1 cellular context compared by ENCODE assay signal in the genomic region with DNA sequence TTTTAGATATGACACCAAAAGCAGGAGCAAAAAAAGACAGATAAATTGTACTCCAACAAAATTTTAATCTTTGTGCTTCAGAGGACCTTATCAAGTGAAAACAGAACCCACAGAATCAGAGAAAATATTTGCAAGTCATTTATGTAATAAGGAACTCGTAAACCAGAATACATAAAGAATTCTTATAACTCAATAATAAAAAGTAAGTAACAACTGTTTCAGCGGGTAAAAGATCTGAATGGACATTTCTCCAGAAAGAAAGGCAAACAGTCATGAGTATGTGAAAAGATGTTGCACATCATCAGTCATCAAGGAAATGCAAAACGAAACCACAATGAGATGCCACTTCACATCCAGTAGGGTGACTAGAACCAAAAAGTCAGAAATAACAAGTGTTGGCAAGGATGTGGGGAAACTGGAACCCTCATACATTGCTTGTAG.
TF ChIP-seq lines count a peak whose summit lies in the region.

No MANE protein-coding gene starts in this region.

TF ChIP-seq in K562, 482 proteins besides CTCF, POLR2A, EP300 and RAD21:
- peak; percentile 58; the same call in 1 of the 2 replicates for TF ChIP-seq SOX6 (IDR thresholded peaks at IDR 0.05)
- TF ChIP-seq LEF1 (IDR thresholded peaks at IDR 0.05) = peak; percentile 45
- peak; percentile 81 for TF ChIP-seq NFE2 (IDR thresholded peaks at IDR 0.05; ENCODE audit: low read depth)
- no peak for TF ChIP-seq RAD51 (IDR thresholded peaks at IDR 0.05; ENCODE audit: borderline replicate concordance, low read depth)
- TF ChIP-seq, protein P1, sequence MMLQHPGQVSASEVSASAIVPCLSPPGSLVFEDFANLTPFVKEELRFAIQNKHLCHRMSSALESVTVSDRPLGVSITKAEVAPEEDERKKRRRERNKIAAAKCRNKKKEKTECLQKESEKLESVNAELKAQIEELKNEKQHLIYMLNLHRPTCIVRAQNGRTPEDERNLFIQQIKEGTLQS (IDR thresholded peaks at IDR 0.05) = 0 out of 2 replicates have a peak, but pooled peaks have one; percentile 15
- TF ChIP-seq, protein P1 (CRISPR knock-in tag; conservative IDR thresholded peaks at IDR 0.05) = no peak
- TF ChIP-seq HDAC1 (IDR thresholded peaks at IDR 0.05) = 0 out of 4 replicates have a peak, but pooled peaks of 1 of the 2 experiments have one; percentile 11
- TF ChIP-seq SNRNP70 (optimal IDR thresholded peaks at IDR 0.05; ENCODE audit: low read depth, low read length) = no peak
- 0 out of 4 replicates have a peak, but pooled peaks of 1 of the 2 experiments have one; percentile 49 for TF ChIP-seq ARNT (IDR thresholded peaks at IDR 0.05)
- no peak for TF ChIP-seq PCBP1 (IDR thresholded peaks at IDR 0.05; ENCODE audit: low read depth, low read length, poor library complexity, severe bottlenecking)
- 0 out of 2 replicates have a peak, but pooled peaks have one; percentile 1 for TF ChIP-seq MAFK (IDR thresholded peaks at IDR 0.05; ENCODE audit: low read length)
- peak; percentile 93 for TF ChIP-seq MAFG (tag; conservative IDR thresholded peaks at IDR 0.05)
- TF ChIP-seq SMARCA4 (IDR thresholded peaks at IDR 0.05) = peak; percentile 89
- TF ChIP-seq, protein P2, sequence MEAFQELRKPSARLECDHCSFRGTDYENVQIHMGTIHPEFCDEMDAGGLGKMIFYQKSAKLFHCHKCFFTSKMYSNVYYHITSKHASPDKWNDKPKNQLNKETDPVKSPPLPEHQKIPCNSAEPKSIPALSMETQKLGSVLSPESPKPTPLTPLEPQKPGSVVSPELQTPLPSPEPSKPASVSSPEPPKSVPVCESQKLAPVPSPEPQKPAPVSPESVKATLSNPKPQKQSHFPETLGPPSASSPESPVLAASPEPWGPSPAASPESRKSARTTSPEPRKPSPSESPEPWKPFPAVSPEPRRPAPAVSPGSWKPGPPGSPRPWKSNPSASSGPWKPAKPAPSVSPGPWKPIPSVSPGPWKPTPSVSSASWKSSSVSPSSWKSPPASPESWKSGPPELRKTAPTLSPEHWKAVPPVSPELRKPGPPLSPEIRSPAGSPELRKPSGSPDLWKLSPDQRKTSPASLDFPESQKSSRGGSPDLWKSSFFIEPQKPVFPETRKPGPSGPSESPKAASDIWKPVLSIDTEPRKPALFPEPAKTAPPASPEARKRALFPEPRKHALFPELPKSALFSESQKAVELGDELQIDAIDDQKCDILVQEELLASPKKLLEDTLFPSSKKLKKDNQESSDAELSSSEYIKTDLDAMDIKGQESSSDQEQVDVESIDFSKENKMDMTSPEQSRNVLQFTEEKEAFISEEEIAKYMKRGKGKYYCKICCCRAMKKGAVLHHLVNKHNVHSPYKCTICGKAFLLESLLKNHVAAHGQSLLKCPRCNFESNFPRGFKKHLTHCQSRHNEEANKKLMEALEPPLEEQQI (IDR thresholded peaks at IDR 0.05) = 0 out of 2 replicates have a peak, but pooled peaks have one; percentile 12
- peak; percentile 80 for TF ChIP-seq ZNF316 (IDR thresholded peaks at IDR 0.05)
- 0 out of 2 replicates have a peak, but pooled peaks have one; percentile 12 for TF ChIP-seq ATF7 (IDR thresholded peaks at IDR 0.05)
- no peak for TF ChIP-seq ZNF561 (CRISPR knock-in tag; conservative IDR thresholded peaks at IDR 0.05)
- peak; percentile 57; the same call in 1 of the 2 replicates for TF ChIP-seq MAFF (IDR thresholded peaks at IDR 0.05; ENCODE audit: low read length)
- TF ChIP-seq ARID1B (IDR thresholded peaks at IDR 0.05) = peak; percentile 93
- TF ChIP-seq TEAD1 (CRISPR knock-in tag; IDR thresholded peaks at IDR 0.05) = no peak
- TF ChIP-seq, protein P3, sequence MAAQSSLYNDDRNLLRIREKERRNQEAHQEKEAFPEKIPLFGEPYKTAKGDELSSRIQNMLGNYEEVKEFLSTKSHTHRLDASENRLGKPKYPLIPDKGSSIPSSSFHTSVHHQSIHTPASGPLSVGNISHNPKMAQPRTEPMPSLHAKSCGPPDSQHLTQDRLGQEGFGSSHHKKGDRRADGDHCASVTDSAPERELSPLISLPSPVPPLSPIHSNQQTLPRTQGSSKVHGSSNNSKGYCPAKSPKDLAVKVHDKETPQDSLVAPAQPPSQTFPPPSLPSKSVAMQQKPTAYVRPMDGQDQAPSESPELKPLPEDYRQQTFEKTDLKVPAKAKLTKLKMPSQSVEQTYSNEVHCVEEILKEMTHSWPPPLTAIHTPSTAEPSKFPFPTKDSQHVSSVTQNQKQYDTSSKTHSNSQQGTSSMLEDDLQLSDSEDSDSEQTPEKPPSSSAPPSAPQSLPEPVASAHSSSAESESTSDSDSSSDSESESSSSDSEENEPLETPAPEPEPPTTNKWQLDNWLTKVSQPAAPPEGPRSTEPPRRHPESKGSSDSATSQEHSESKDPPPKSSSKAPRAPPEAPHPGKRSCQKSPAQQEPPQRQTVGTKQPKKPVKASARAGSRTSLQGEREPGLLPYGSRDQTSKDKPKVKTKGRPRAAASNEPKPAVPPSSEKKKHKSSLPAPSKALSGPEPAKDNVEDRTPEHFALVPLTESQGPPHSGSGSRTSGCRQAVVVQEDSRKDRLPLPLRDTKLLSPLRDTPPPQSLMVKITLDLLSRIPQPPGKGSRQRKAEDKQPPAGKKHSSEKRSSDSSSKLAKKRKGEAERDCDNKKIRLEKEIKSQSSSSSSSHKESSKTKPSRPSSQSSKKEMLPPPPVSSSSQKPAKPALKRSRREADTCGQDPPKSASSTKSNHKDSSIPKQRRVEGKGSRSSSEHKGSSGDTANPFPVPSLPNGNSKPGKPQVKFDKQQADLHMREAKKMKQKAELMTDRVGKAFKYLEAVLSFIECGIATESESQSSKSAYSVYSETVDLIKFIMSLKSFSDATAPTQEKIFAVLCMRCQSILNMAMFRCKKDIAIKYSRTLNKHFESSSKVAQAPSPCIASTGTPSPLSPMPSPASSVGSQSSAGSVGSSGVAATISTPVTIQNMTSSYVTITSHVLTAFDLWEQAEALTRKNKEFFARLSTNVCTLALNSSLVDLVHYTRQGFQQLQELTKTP (IDR thresholded peaks at IDR 0.05; ENCODE audit: low read depth in 1 of 2, partially characterized antibody in 2 of 2) = peak in 1 of 2 experiments; percentile 34
- TF ChIP-seq TEAD4 (IDR thresholded peaks at IDR 0.05; ENCODE audit: low read length) = peak; percentile 89
- no peak for TF ChIP-seq TEAD4 (CRISPR knock-in tag; IDR thresholded peaks at IDR 0.05; ENCODE audit: borderline replicate concordance)
- TF ChIP-seq RCOR1 (IDR thresholded peaks at IDR 0.05; ENCODE audit: borderline replicate concordance in 1 of 2, low read depth in 2 of 2, low read length in 2 of 2) = no peak
- no peak for TF ChIP-seq GTF2F1 (IDR thresholded peaks at IDR 0.05; ENCODE audit: low read depth, low read length)
- peak; percentile 87 for TF ChIP-seq SMARCE1 (IDR thresholded peaks at IDR 0.05)
- peak; percentile 45 to 60; a peak in 3 of 4 replicates for TF ChIP-seq TRIM24 (IDR thresholded peaks at IDR 0.05)
- no peak for TF ChIP-seq TEAD2 (tag; IDR thresholded peaks at IDR 0.05)
- peak; percentile 86 for TF ChIP-seq C11orf30 (IDR thresholded peaks at IDR 0.05; ENCODE audit: low read depth)
- no peak for TF ChIP-seq MEF2A (IDR thresholded peaks at IDR 0.05; ENCODE audit: control insufficient read depth, low read depth, low read length)
- TF ChIP-seq CCNT2 (IDR thresholded peaks at IDR 0.05; ENCODE audit: borderline replicate concordance, extremely low read depth, insufficient read length, low read depth, low read length) = peak; percentile 57
- TF ChIP-seq SAFB2 (IDR thresholded peaks at IDR 0.05; ENCODE audit: borderline replicate concordance, low read depth, low read length, severe bottlenecking) = no peak
- TF ChIP-seq FOSL1 (tag; conservative IDR thresholded peaks at IDR 0.05) = peak; percentile 40; the same call in 1 of the 2 replicates
- 0 out of 2 replicates have a peak, but pooled peaks have one; percentile 23 for TF ChIP-seq POLR2AphosphoS5 (IDR thresholded peaks at IDR 0.05; ENCODE audit: control insufficient read depth, insufficient read depth, low read depth, low read length)
- peak; percentile 91 for TF ChIP-seq TAL1 (IDR thresholded peaks at IDR 0.05)
- no peak for TF ChIP-seq ZFP36 (IDR thresholded peaks at IDR 0.05; ENCODE audit: low read depth, low read length, partially characterized antibody)
- peak; percentile 7 for TF ChIP-seq MEIS2 (IDR thresholded peaks at IDR 0.05; ENCODE audit: partially characterized antibody)
- TF ChIP-seq HDAC2 (IDR thresholded peaks at IDR 0.05) = peak; percentile 61
- TF ChIP-seq CTBP1 (IDR thresholded peaks at IDR 0.05; ENCODE audit: borderline replicate concordance) = peak; percentile 29; the same call in 1 of the 2 replicates
- TF ChIP-seq TRIM28 (IDR thresholded peaks at IDR 0.05) = peak; percentile 76
- peak; percentile 52 for TF ChIP-seq NFIC (IDR thresholded peaks at IDR 0.05)
- TF ChIP-seq BCOR (IDR thresholded peaks at IDR 0.05) = peak; percentile 58; the same call in 1 of the 2 replicates
- no peak; the same call in 1 of the 2 replicates for TF ChIP-seq GABPA (tag; conservative IDR thresholded peaks at IDR 0.05; ENCODE audit: low read depth)
- peak; percentile 65; the same call in 1 of the 2 replicates for TF ChIP-seq PML (IDR thresholded peaks at IDR 0.05; ENCODE audit: low read length)
- no peak for TF ChIP-seq MTA1 (IDR thresholded peaks at IDR 0.05; ENCODE audit: borderline replicate concordance)
- TF ChIP-seq DPF2 (IDR thresholded peaks at IDR 0.05) = peak; percentile 82
- peak; percentile 69 for TF ChIP-seq HDAC3 (IDR thresholded peaks at IDR 0.05; ENCODE audit: borderline replicate concordance, partially characterized antibody)
- TF ChIP-seq NCOR1 (IDR thresholded peaks at IDR 0.05) = peak; percentile 70
- peak; percentile 84 for TF ChIP-seq CBFA2T3 (IDR thresholded peaks at IDR 0.05)
- peak; percentile 74 for TF ChIP-seq CBFA2T2 (conservative IDR thresholded peaks at IDR 0.05)
- TF ChIP-seq, protein P4, sequence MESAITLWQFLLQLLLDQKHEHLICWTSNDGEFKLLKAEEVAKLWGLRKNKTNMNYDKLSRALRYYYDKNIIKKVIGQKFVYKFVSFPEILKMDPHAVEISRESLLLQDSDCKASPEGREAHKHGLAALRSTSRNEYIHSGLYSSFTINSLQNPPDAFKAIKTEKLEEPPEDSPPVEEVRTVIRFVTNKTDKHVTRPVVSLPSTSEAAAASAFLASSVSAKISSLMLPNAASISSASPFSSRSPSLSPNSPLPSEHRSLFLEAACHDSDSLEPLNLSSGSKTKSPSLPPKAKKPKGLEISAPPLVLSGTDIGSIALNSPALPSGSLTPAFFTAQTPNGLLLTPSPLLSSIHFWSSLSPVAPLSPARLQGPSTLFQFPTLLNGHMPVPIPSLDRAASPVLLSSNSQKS (CRISPR knock-in tag; IDR thresholded peaks at IDR 0.05) = 0 out of 2 replicates have a peak, but pooled peaks have one; percentile 52
- TF ChIP-seq STAT5A (IDR thresholded peaks at IDR 0.05; ENCODE audit: borderline replicate concordance, low read length) = no peak; the same call in 1 of the 2 replicates
- TF ChIP-seq MTA2 (IDR thresholded peaks at IDR 0.05; ENCODE audit: low read depth) = peak; percentile 64
- peak; percentile 91 for TF ChIP-seq ZNF184 (CRISPR knock-in tag; IDR thresholded peaks at IDR 0.05)
- TF ChIP-seq SMARCC2 (IDR thresholded peaks at IDR 0.05; ENCODE audit: low read depth) = peak; percentile 85
- TF ChIP-seq TCF3 (CRISPR knock-in tag; IDR thresholded peaks at IDR 0.05) = peak; percentile 75
- TF ChIP-seq NEUROD1 (IDR thresholded peaks at IDR 0.05; ENCODE audit: borderline replicate concordance, low read depth, low read length, partially characterized antibody) = no peak
- TF ChIP-seq BRD9 (IDR thresholded peaks at IDR 0.05; ENCODE audit: low read depth, partially characterized antibody) = peak; percentile 18
- peak; percentile 35; the same call in 1 of the 2 replicates for TF ChIP-seq NFE2L1 (tag; IDR thresholded peaks at IDR 0.05; ENCODE audit: borderline replicate concordance, low read depth)
- TF ChIP-seq NCOA2 (IDR thresholded peaks at IDR 0.05; ENCODE audit: partially characterized antibody in 2 of 2) = peak in 1 of 2 experiments; percentile 12
- no peak for TF ChIP-seq ZSCAN29 (IDR thresholded peaks at IDR 0.05)
- TF ChIP-seq ZNF766 (CRISPR knock-in tag; conservative IDR thresholded peaks at IDR 0.05) = no peak
- no peak for TF ChIP-seq ZNF76 (CRISPR knock-in tag; IDR thresholded peaks at IDR 0.05; ENCODE audit: borderline replicate concordance)
